ENCODE assay signal across 25 cellular contexts in the genomic region with DNA sequence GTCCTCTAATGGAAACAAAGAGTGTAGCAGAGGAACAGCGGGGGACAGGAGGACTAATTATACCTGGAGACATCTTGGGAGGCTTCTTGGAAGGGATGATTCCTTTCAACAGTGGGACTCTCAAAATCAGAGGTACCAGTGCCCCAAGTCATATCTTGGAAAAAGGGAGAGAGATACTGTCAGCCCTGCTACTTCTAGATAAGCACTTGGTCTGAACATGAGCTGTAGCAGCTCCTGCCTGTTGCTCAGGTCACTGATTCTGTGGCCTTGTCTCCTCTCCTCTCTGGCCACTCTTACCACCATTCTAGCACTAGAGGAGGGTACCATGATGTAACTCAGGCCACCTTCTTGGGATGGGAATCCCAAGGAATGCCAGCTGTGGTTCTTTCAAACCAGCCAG.
"Had no signal": no experiment of that assay in that cellular context is flagged by ENCODE, and none has a peak within 500 bp of the region (broad histone marks: within the 10 kb centered on the region; RNA-seq: fewer than 3 reads in every experiment).

No MANE protein-coding gene starts in this region.

- H3K9ac ChIP-seq: neural progenitor cell had no signal

- ATAC-seq: activated CD8-positive, alpha-beta T cell treated with anti-CD3 and anti-CD28 coated beads for 36 hours; activated T-cell treated with anti-CD3 and anti-CD28 coated beads, Interleukin-2, amount 50 U/mL, for 4 hours; activated T-helper 17 cell treated with anti-CD3 and anti-CD28 coated beads, Interleukin-2, amount 50 U/mL, for 72 hours; gastrocnemius medialis; left lung; lower lobe of right lung; natural killer cell; right lobe of liver; stimulated activated naive CD8-positive, alpha-beta T cell treated with anti-CD3 and anti-CD28 coated beads, Interleukin-15, Interleukin-2, amounts not matched to agents 100 U/mL and 50 U/mL, for 24 hours had no signal

- H3K9me3 ChIP-seq: gastrocnemius medialis, left lung, lower lobe of right lung, right lobe of liver, uterus had no signal

- DNase-seq: activated CD4-positive, alpha-beta T cell treated with anti-CD3 and anti-CD28 coated beads, Interleukin-2, amount 50 U/mL, for 1 hour; activated CD8-positive, alpha-beta T cell treated with anti-CD3 and anti-CD28 coated beads for 36 hours; activated gamma-delta T cell treated with Interleukin-2 at 50 U/mL for 16 hours; activated T-cell treated with anti-CD3 and anti-CD28 coated beads, Interleukin-2, amount 50 U/mL, for 4 hours; anterior cingulate cortex; effector CD8-positive, alpha-beta T cell; gastrocnemius medialis; glutamatergic neuron; left lung; lower lobe of right lung; mesenchymal stem cell; natural killer cell; posterior cingulate gyrus; right lobe of liver; stimulated activated CD4-positive, alpha-beta T cell treated with anti-CD3 and anti-CD28 coated beads, Interleukin-2, amount 100 ng/mL, for 48 hours; stimulated activated naive CD8-positive, alpha-beta T cell treated with anti-CD3 and anti-CD28 coated beads, Interleukin-15, Interleukin-2, amounts not matched to agents 100 U/mL and 50 U/mL, for 24 hours; substantia nigra; T-helper 2 cell; uterus had no signal

- H3K27me3 ChIP-seq: gastrocnemius medialis, left lung, neural progenitor cell, right lobe of liver, uterus had no signal

- H2AFZ ChIP-seq: neural progenitor cell had no signal

- H3K36me3 ChIP-seq: gastrocnemius medialis, left lung, lower lobe of right lung, neural progenitor cell, right lobe of liver, uterus had no signal

- H3K4me3 ChIP-seq: gastrocnemius medialis, left lung, lower lobe of right lung, neural progenitor cell, right lobe of liver, uterus had no signal

- H3K36me3 Mint-ChIP-seq: natural killer cell, neural progenitor cell had no signal

- H3K4me1 ChIP-seq: right lobe of liver had no signal

- H3K4me3 Mint-ChIP-seq: activated CD8-positive, alpha-beta T cell treated with anti-CD3 and anti-CD28 coated beads for 36 hours; activated naive CD4-positive, alpha-beta T cell treated with anti-CD3 and anti-CD28 coated beads, Interleukin-2, amount 50 U/mL, for 24 hours; activated T-cell treated with anti-CD3 and anti-CD28 coated beads, Interleukin-2, amount 50 U/mL, for 4 hours; activated T-helper 17 cell treated with anti-CD3 and anti-CD28 coated beads, Interleukin-2, amount 50 U/mL, for 72 hours; central memory CD8-positive, alpha-beta T cell; natural killer cell; neural progenitor cell; type B pancreatic cell had no signal

- H3K9me3 Mint-ChIP-seq: activated CD8-positive, alpha-beta T cell treated with anti-CD3 and anti-CD28 coated beads for 36 hours; activated naive CD4-positive, alpha-beta T cell treated with anti-CD3 and anti-CD28 coated beads, Interleukin-2, amount 50 U/mL, for 24 hours; activated T-cell treated with anti-CD3 and anti-CD28 coated beads, Interleukin-2, amount 50 U/mL, for 4 hours; activated T-helper 17 cell treated with anti-CD3 and anti-CD28 coated beads, Interleukin-2, amount 50 U/mL, for 72 hours; central memory CD8-positive, alpha-beta T cell; natural killer cell; neural progenitor cell; type B pancreatic cell had no signal

- H3K27me3 Mint-ChIP-seq: activated CD8-positive, alpha-beta T cell treated with anti-CD3 and anti-CD28 coated beads for 36 hours; activated naive CD4-positive, alpha-beta T cell treated with anti-CD3 and anti-CD28 coated beads, Interleukin-2, amount 50 U/mL, for 24 hours; activated T-helper 17 cell treated with anti-CD3 and anti-CD28 coated beads, Interleukin-2, amount 50 U/mL, for 72 hours; central memory CD8-positive, alpha-beta T cell; type B pancreatic cell had no signal

- H3K27ac Mint-ChIP-seq: activated CD8-positive, alpha-beta T cell treated with anti-CD3 and anti-CD28 coated beads for 36 hours; activated naive CD4-positive, alpha-beta T cell treated with anti-CD3 and anti-CD28 coated beads, Interleukin-2, amount 50 U/mL, for 24 hours; activated T-helper 17 cell treated with anti-CD3 and anti-CD28 coated beads, Interleukin-2, amount 50 U/mL, for 72 hours; neural progenitor cell; type B pancreatic cell had no signal

- H3K4me2 ChIP-seq: neural progenitor cell had no signal

- H3K27ac ChIP-seq: gastrocnemius medialis, left lung, lower lobe of right lung, neural progenitor cell, right lobe of liver, uterus, VCaP had no signal
